In genomic region chr1:199373139-199373538, GRCh38 we compare ENCODE assay signal across 29 cellular contexts.
"Had no signal": no experiment of that assay in that cellular context is flagged by ENCODE, and none has a peak within 500 bp of the region (broad histone marks: within the 10 kb centered on the region; RNA-seq: fewer than 3 reads in every experiment).

No MANE protein-coding gene starts in this region.

- H3K4me3 Mint-ChIP-seq: activated B cell treated with CpG ODN at 0.5 μM for 24 hours; activated CD4-positive, alpha-beta memory T cell treated with anti-CD3 and anti-CD28 coated beads, Interleukin-2, amount 10 ng/mL, durations not matched to agents 7 days and 5 days; activated CD4-positive, alpha-beta T cell treated with anti-CD3 and anti-CD28 coated beads, Interleukin-2, amount 10 ng/mL, durations not matched to agents 24 days and 14 days; activated CD8-positive, alpha-beta memory T cell treated with anti-CD3 and anti-CD28 coated beads, Interleukin-2, amount 10 ng/mL, durations not matched to agents 7 days and 5 days; activated naive CD8-positive, alpha-beta T cell treated with anti-CD3 and anti-CD28 coated beads, Interleukin-2, amount 10 ng/mL, durations not matched to agents 7 days and 5 days; activated T-helper 1 cell treated with anti-CD3 and anti-CD28 coated beads, Interleukin-12 subunit alpha, Interleukin-12 subunit beta, Interleukin-2, Interleukin-4 antibody, amounts not matched to agents 30 ng/mL and 10 ng/mL and 1 ng/mL, durations not matched to agents 14 hours and 24 hours and 36 hours; central memory CD8-positive, alpha-beta T cell; dendritic cell treated with granulocyte-macrophage colony-stimulating factor and Interleukin-4, amounts not matched to agents 40 ng/mL and 50 ng/mL, for 4 days; endodermal cell; T-helper 17 cell; T-helper 2 cell treated with Interferon-gamma antibody and Interleukin-4, amounts not matched to agents 5 μg/mL and 100 μg/mL, for 36 hours had no signal

- H3K27me3 Mint-ChIP-seq: activated B cell treated with CpG ODN at 0.5 μM for 24 hours; dendritic cell treated with granulocyte-macrophage colony-stimulating factor and Interleukin-4, amounts not matched to agents 40 ng/mL and 50 ng/mL, for 4 days had no signal

- DNase-seq: activated B cell treated with CpG ODN at 0.5 μM for 24 hours; activated CD4-positive, alpha-beta memory T cell treated with anti-CD3 and anti-CD28 coated beads, Interleukin-2, amount 10 ng/mL, durations not matched to agents 7 days and 5 days; activated CD4-positive, alpha-beta T cell treated with anti-CD3 and anti-CD28 coated beads, Interleukin-2, amount 10 ng/mL, durations not matched to agents 24 days and 14 days; activated CD8-positive, alpha-beta memory T cell treated with anti-CD3 and anti-CD28 coated beads, Interleukin-2, amount 10 ng/mL, durations not matched to agents 7 days and 5 days; activated CD8-positive, alpha-beta memory T cell treated with anti-CD3 and anti-CD28 coated beads, Interleukin-2, amount 50 U/mL, for 4 hours; activated gamma-delta T cell; activated naive CD4-positive, alpha-beta T cell treated with anti-CD3 and anti-CD28 coated beads, Interleukin-2, amount 50 U/mL, for 16 hours; activated naive CD4-positive, alpha-beta T cell treated with Interleukin-2 at 50 U/mL for 16 hours; activated naive CD8-positive, alpha-beta T cell treated with anti-CD3 and anti-CD28 coated beads, Interleukin-2, amount 10 ng/mL, durations not matched to agents 7 days and 5 days; activated T-cell treated with anti-CD3 and anti-CD28 coated beads, Interleukin-2, amount 50 U/mL, for 1 hour; activated T-cell treated with anti-CD3 and anti-CD28 coated beads, Interleukin-2, amount 50 U/mL, for 48 hours; amniotic stem cell; anterior cingulate cortex; brain microvascular endothelial cell; dorsolateral prefrontal cortex; effector memory CD4-positive, alpha-beta T cell; endodermal cell; erythroblast; foreskin keratinocyte; gastrocnemius medialis; T-helper 1 cell; T-helper 17 cell; T1000; WERI-Rb-1 had no signal

- H3K27ac Mint-ChIP-seq: activated B cell treated with CpG ODN at 0.5 μM for 24 hours; activated CD4-positive, alpha-beta memory T cell treated with anti-CD3 and anti-CD28 coated beads, Interleukin-2, amount 10 ng/mL, durations not matched to agents 7 days and 5 days; activated CD4-positive, alpha-beta T cell treated with anti-CD3 and anti-CD28 coated beads, Interleukin-2, amount 10 ng/mL, durations not matched to agents 24 days and 14 days; activated CD8-positive, alpha-beta memory T cell treated with anti-CD3 and anti-CD28 coated beads, Interleukin-2, amount 10 ng/mL, durations not matched to agents 7 days and 5 days; activated naive CD8-positive, alpha-beta T cell treated with anti-CD3 and anti-CD28 coated beads, Interleukin-2, amount 10 ng/mL, durations not matched to agents 7 days and 5 days; activated T-helper 1 cell treated with anti-CD3 and anti-CD28 coated beads, Interleukin-12 subunit alpha, Interleukin-12 subunit beta, Interleukin-2, Interleukin-4 antibody, amounts not matched to agents 30 ng/mL and 10 ng/mL and 1 ng/mL, durations not matched to agents 14 hours and 24 hours and 36 hours; dendritic cell treated with granulocyte-macrophage colony-stimulating factor and Interleukin-4, amounts not matched to agents 40 ng/mL and 50 ng/mL, for 4 days; endodermal cell; T-helper 17 cell; T-helper 2 cell treated with Interferon-gamma antibody and Interleukin-4, amounts not matched to agents 5 μg/mL and 100 μg/mL, for 36 hours had no signal

- H3K9me3 Mint-ChIP-seq: activated CD4-positive, alpha-beta memory T cell treated with anti-CD3 and anti-CD28 coated beads, Interleukin-2, amount 10 ng/mL, durations not matched to agents 7 days and 5 days; activated T-helper 1 cell treated with anti-CD3 and anti-CD28 coated beads, Interleukin-12 subunit alpha, Interleukin-12 subunit beta, Interleukin-2, Interleukin-4 antibody, amounts not matched to agents 30 ng/mL and 10 ng/mL and 1 ng/mL, durations not matched to agents 14 hours and 24 hours and 36 hours; dendritic cell treated with granulocyte-macrophage colony-stimulating factor and Interleukin-4, amounts not matched to agents 40 ng/mL and 50 ng/mL, for 4 days; endodermal cell; T-helper 2 cell treated with Interferon-gamma antibody and Interleukin-4, amounts not matched to agents 5 μg/mL and 100 μg/mL, for 36 hours had no signal

- H3K36me3 Mint-ChIP-seq: activated CD8-positive, alpha-beta memory T cell treated with anti-CD3 and anti-CD28 coated beads, Interleukin-2, amount 10 ng/mL, durations not matched to agents 7 days and 5 days; activated naive CD8-positive, alpha-beta T cell treated with anti-CD3 and anti-CD28 coated beads, Interleukin-2, amount 10 ng/mL, durations not matched to agents 7 days and 5 days had no signal

- ATAC-seq: activated CD4-positive, CD25-positive, alpha-beta regulatory T cell treated with anti-CD3 and anti-CD28 coated beads, Interleukin-2, amount 50 U/mL, for 24 hours; activated CD8-positive, alpha-beta memory T cell treated with anti-CD3 and anti-CD28 coated beads, Interleukin-2, amount 10 ng/mL, durations not matched to agents 7 days and 5 days; foreskin keratinocyte; gastrocnemius medialis; T-helper 17 cell had no signal

- H3K4me1 Mint-ChIP-seq: activated CD4-positive, alpha-beta memory T cell treated with anti-CD3 and anti-CD28 coated beads, Interleukin-2, amount 10 ng/mL, durations not matched to agents 7 days and 5 days; activated CD4-positive, alpha-beta T cell treated with anti-CD3 and anti-CD28 coated beads, Interleukin-2, amount 10 ng/mL, durations not matched to agents 24 days and 14 days; activated CD8-positive, alpha-beta memory T cell treated with anti-CD3 and anti-CD28 coated beads, Interleukin-2, amount 10 ng/mL, durations not matched to agents 7 days and 5 days; activated naive CD8-positive, alpha-beta T cell treated with anti-CD3 and anti-CD28 coated beads, Interleukin-2, amount 10 ng/mL, durations not matched to agents 7 days and 5 days; central memory CD8-positive, alpha-beta T cell; endodermal cell had no signal
